14 cellular contexts compared by ENCODE assay signal in genomic region chr4:99863804-99864203, GRCh38. TPM values are rescaled to one million over a fixed set of nuclear protein-coding genes. Genes with fewer than 3 reads are reported as not detected.
DNase-seq lines count a peak whose midpoint lies in the region; ATAC-seq, FAIRE-seq and TF ChIP-seq lines count a peak whose summit lies in the region.
"Had no signal": no experiment of that assay in that cellular context is flagged by ENCODE, and none has a peak within 500 bp of the region (broad histone marks: within the 10 kb centered on the region; RNA-seq: fewer than 3 reads in every experiment).

No MANE protein-coding gene starts in this region.

- H3K9me3 ChIP-seq in SJCRH30 (replicated peaks): no peaks in the 10 kb centered on the region
- H3K9me3 ChIP-seq: gastrocnemius medialis had no signal

- no peak overlapping the region for H3K27ac ChIP-seq in SJCRH30
- H3K27ac ChIP-seq: gastrocnemius medialis had no signal

- ATAC-seq in esophagus mucosa (peak; percentile 69), HG02973 (IDR thresholded peaks at IDR 0.05; ENCODE audit: unreplicated experiment) (no peak)
- ATAC-seq: gastrocnemius medialis, GM12878, GM23338, Right ventricle myocardium inferior had no signal

- H3K4me3 ChIP-seq in retinal pigment epithelial cell (ENCODE audit: low read length) (no peak overlapping the region), SJCRH30 (no peak overlapping the region)
- H3K4me3 ChIP-seq: gastrocnemius medialis, GM12878, GM23338 had no signal

- FAIRE-seq in H54 (lab: Jason Lieb, UNC): peak; percentile 72
- FAIRE-seq: GM12878 had no signal

- TF ChIP-seq CTCF in retinal pigment epithelial cell (conservative IDR thresholded peaks at IDR 0.05; ENCODE audit: low read depth, low read length): no peak

- no peaks in the 10 kb centered on the region for H3K4me1 ChIP-seq in SJCRH30

- no peak for DNase-seq in H54 (ENCODE audit: insufficient read length, low spot score)
- DNase-seq in RKO (ENCODE audit: low spot score): peak; percentile 28
- peak; percentile 51 for DNase-seq in retinal pigment epithelial cell (ENCODE audit: low read depth)
- DNase-seq in cerebellum (ENCODE audit: low spot score): no peak
- DNase-seq in SJCRH30: no peak
- DNase-seq: activated CD4-positive, alpha-beta T cell treated with anti-CD3 and anti-CD28 coated beads for 1 hour; activated gamma-delta T cell treated with Interleukin-2 at 50 U/mL for 16 hours; gastrocnemius medialis; NCI-H1092 had no signal

- H3K36me3 ChIP-seq in SJCRH30: no peaks in the 10 kb centered on the region
- H3K36me3 ChIP-seq: gastrocnemius medialis had no signal

- H3K27me3 ChIP-seq in SJCRH30: no peaks in the 10 kb centered on the region
- H3K27me3 ChIP-seq: gastrocnemius medialis had no signal

- TF ChIP-seq POLR2A in H54 (IDR thresholded peaks at IDR 0.05; ENCODE audit: low read depth, low read length): no peak

RNA-seq across cellular contexts. Expression of gene LAMTOR3, which starts 30.4 kb away (rescaled TPM):
- total RNA-seq in esophagus mucosa (36.8 TPM), cerebellum (56.4 TPM)
- total RNA-seq in SJCRH30 (2014; rRNA removed; shearing (Covaris generic)): 36.1 and 37.9 TPM in 2 replicates

RNA-seq across cellular contexts. Expression of gene DAPP1, which starts 47.2 kb away (rescaled TPM):
- total RNA-seq in esophagus mucosa (54.7 TPM), cerebellum (0.73 TPM)
- total RNA-seq in SJCRH30 (2014; rRNA removed; shearing (Covaris generic)): 0.18 and 0.49 TPM in 2 replicates
- total RNA-seq: GM23338 had no signal

Comparison
In these comparisons a context has a peak if more than half of its experiments do, and no peak if none do; other contexts are left out.
1. DNase-seq: peak in RKO (single experiment) and retinal pigment epithelial cell (single experiment); none in H54 (single experiment), cerebellum (single experiment) and SJCRH30 (0 of 2).
2. RNA of gene DAPP1, which starts 47.2 kb away (total RNA-seq): 54.7 TPM in esophagus mucosa (single experiment); 0.73 TPM in cerebellum (single experiment) and 0.18 to 0.49 TPM in SJCRH30; every median in the first group is over 10 times any median in the second.